Comparison of ENCODE assay signal across 3 cellular contexts in the genomic region with DNA sequence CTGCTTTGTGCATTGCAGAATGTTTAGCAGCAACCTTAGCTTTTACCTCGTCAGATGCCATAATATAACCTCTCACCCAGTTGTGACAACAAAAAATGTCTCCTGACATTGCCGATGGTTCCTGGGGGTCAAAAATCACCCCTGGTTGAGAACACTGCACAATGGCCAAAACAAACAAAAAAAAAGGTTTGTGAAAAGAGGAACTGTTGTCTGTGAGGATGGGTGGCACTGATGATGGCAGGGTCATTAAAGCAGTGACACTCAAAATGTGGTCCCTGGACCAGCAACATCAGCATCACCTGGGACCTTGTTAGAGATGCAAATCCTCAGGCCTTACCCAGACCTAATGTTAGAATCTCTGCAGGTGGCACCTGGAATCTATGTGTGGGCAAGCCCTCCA.
TF ChIP-seq lines count a peak whose summit lies in the region.

No MANE protein-coding gene starts in this region.

TF ChIP-seq in liver, 16 proteins besides CTCF, POLR2A, EP300 and RAD21:
- TF ChIP-seq YY1 (IDR thresholded peaks at IDR 0.05) = peak; percentile 17
- TF ChIP-seq, protein P1, sequence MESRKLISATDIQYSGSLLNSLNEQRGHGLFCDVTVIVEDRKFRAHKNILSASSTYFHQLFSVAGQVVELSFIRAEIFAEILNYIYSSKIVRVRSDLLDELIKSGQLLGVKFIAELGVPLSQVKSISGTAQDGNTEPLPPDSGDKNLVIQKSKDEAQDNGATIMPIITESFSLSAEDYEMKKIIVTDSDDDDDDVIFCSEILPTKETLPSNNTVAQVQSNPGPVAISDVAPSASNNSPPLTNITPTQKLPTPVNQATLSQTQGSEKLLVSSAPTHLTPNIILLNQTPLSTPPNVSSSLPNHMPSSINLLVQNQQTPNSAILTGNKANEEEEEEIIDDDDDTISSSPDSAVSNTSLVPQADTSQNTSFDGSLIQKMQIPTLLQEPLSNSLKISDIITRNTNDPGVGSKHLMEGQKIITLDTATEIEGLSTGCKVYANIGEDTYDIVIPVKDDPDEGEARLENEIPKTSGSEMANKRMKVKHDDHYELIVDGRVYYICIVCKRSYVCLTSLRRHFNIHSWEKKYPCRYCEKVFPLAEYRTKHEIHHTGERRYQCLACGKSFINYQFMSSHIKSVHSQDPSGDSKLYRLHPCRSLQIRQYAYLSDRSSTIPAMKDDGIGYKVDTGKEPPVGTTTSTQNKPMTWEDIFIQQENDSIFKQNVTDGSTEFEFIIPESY (IDR thresholded peaks at IDR 0.05) = no peak
- TF ChIP-seq HNF4A (conservative IDR thresholded peaks at IDR 0.05) = peak in 1 of 2 donors; percentile 40
- TF ChIP-seq JUND (IDR thresholded peaks at IDR 0.05) = no peak
- TF ChIP-seq, protein P2, sequence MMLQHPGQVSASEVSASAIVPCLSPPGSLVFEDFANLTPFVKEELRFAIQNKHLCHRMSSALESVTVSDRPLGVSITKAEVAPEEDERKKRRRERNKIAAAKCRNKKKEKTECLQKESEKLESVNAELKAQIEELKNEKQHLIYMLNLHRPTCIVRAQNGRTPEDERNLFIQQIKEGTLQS (IDR thresholded peaks at IDR 0.05) = no peak
- no peak for TF ChIP-seq NR2F2 (IDR thresholded peaks at IDR 0.05)
- TF ChIP-seq EGR1 (IDR thresholded peaks at IDR 0.05; ENCODE audit: low read depth in 2 of 2) = no peak
- TF ChIP-seq FOXA2 (IDR thresholded peaks at IDR 0.05) = no peak
- TF ChIP-seq, protein P3, sequence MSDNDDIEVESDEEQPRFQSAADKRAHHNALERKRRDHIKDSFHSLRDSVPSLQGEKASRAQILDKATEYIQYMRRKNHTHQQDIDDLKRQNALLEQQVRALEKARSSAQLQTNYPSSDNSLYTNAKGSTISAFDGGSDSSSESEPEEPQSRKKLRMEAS (IDR thresholded peaks at IDR 0.05) = no peak
- TF ChIP-seq, protein P4, sequence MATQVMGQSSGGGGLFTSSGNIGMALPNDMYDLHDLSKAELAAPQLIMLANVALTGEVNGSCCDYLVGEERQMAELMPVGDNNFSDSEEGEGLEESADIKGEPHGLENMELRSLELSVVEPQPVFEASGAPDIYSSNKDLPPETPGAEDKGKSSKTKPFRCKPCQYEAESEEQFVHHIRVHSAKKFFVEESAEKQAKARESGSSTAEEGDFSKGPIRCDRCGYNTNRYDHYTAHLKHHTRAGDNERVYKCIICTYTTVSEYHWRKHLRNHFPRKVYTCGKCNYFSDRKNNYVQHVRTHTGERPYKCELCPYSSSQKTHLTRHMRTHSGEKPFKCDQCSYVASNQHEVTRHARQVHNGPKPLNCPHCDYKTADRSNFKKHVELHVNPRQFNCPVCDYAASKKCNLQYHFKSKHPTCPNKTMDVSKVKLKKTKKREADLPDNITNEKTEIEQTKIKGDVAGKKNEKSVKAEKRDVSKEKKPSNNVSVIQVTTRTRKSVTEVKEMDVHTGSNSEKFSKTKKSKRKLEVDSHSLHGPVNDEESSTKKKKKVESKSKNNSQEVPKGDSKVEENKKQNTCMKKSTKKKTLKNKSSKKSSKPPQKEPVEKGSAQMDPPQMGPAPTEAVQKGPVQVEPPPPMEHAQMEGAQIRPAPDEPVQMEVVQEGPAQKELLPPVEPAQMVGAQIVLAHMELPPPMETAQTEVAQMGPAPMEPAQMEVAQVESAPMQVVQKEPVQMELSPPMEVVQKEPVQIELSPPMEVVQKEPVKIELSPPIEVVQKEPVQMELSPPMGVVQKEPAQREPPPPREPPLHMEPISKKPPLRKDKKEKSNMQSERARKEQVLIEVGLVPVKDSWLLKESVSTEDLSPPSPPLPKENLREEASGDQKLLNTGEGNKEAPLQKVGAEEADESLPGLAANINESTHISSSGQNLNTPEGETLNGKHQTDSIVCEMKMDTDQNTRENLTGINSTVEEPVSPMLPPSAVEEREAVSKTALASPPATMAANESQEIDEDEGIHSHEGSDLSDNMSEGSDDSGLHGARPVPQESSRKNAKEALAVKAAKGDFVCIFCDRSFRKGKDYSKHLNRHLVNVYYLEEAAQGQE (IDR thresholded peaks at IDR 0.05) = no peak
- TF ChIP-seq RXRA (IDR thresholded peaks at IDR 0.05) = peak in 1 of 2 donors; percentile 65
- no peak for TF ChIP-seq HNF4G (IDR thresholded peaks at IDR 0.05)
- no peak for TF ChIP-seq TAF1 (conservative IDR thresholded peaks at IDR 0.05)

TF ChIP-seq in HepG2, 621 proteins besides CTCF, POLR2A, EP300 and RAD21 (continues in another document):
- TF ChIP-seq ZNF33B (CRISPR knock-in tag; IDR thresholded peaks at IDR 0.05) (no peak), ZBTB38 (CRISPR knock-in tag; IDR thresholded peaks at IDR 0.05) (no peak), ZNF703 (CRISPR knock-in tag; IDR thresholded peaks at IDR 0.05; ENCODE audit: borderline replicate concordance) (no peak)
- TF ChIP-seq, protein P5, sequence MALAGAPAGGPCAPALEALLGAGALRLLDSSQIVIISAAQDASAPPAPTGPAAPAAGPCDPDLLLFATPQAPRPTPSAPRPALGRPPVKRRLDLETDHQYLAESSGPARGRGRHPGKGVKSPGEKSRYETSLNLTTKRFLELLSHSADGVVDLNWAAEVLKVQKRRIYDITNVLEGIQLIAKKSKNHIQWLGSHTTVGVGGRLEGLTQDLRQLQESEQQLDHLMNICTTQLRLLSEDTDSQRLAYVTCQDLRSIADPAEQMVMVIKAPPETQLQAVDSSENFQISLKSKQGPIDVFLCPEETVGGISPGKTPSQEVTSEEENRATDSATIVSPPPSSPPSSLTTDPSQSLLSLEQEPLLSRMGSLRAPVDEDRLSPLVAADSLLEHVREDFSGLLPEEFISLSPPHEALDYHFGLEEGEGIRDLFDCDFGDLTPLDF (CRISPR knock-in tag; IDR thresholded peaks at IDR 0.05) = no peak
- TF ChIP-seq, protein P6, sequence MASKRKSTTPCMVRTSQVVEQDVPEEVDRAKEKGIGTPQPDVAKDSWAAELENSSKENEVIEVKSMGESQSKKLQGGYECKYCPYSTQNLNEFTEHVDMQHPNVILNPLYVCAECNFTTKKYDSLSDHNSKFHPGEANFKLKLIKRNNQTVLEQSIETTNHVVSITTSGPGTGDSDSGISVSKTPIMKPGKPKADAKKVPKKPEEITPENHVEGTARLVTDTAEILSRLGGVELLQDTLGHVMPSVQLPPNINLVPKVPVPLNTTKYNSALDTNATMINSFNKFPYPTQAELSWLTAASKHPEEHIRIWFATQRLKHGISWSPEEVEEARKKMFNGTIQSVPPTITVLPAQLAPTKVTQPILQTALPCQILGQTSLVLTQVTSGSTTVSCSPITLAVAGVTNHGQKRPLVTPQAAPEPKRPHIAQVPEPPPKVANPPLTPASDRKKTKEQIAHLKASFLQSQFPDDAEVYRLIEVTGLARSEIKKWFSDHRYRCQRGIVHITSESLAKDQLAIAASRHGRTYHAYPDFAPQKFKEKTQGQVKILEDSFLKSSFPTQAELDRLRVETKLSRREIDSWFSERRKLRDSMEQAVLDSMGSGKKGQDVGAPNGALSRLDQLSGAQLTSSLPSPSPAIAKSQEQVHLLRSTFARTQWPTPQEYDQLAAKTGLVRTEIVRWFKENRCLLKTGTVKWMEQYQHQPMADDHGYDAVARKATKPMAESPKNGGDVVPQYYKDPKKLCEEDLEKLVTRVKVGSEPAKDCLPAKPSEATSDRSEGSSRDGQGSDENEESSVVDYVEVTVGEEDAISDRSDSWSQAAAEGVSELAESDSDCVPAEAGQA (IDR thresholded peaks at IDR 0.05; ENCODE audit: low read depth) = no peak
- TF ChIP-seq, protein P6 (CRISPR knock-in tag; IDR thresholded peaks at IDR 0.05; ENCODE audit: borderline replicate concordance) = no peak
- TF ChIP-seq, protein P7, sequence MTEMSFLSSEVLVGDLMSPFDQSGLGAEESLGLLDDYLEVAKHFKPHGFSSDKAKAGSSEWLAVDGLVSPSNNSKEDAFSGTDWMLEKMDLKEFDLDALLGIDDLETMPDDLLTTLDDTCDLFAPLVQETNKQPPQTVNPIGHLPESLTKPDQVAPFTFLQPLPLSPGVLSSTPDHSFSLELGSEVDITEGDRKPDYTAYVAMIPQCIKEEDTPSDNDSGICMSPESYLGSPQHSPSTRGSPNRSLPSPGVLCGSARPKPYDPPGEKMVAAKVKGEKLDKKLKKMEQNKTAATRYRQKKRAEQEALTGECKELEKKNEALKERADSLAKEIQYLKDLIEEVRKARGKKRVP (CRISPR knock-in tag; IDR thresholded peaks at IDR 0.05) = no peak

TF ChIP-seq in K562, 482 proteins besides CTCF, POLR2A, EP300 and RAD21:
- TF ChIP-seq SPI1 (IDR thresholded peaks at IDR 0.05; ENCODE audit: borderline replicate concordance, low read depth, low read length) (peak; percentile 62), NFE2L1 (tag; IDR thresholded peaks at IDR 0.05; ENCODE audit: borderline replicate concordance, low read depth) (no peak)
